ENCODE assay signal across 8 cellular contexts in genomic region chr1:1782399-1783221, GRCh38. TPM values are rescaled to one million over a fixed set of nuclear protein-coding genes. Genes with fewer than 3 reads are reported as not detected.
DNase-seq lines count a peak whose midpoint lies in the region; ATAC-seq, FAIRE-seq and TF ChIP-seq lines count a peak whose summit lies in the region.

No MANE protein-coding gene starts in this region.

- H2BK12ac ChIP-seq in H1 (ENCODE audit: low read depth, low read length) = peak overlapping the region; percentile 97

- H3K36me3 Mint-ChIP-seq in T-helper 1 cell treated with Interleukin-12 subunit alpha and Interleukin-12 subunit beta and Interleukin-4 antibody, amounts not matched to agents 30 μg/mL and 1 μg/mL, for 36 hours (ENCODE audit: low read depth) = peaks cover 23% of the 10 kb centered on the region

- no peak overlapping the region for H3K23ac ChIP-seq in H1 (ENCODE audit: insufficient read length)

- peaks cover 6% of the 10 kb centered on the region; the same call in 1 of the 2 replicates for H3K79me1 ChIP-seq in H1 (ENCODE audit: low read depth, low read length)

- no peak overlapping the region for H3K4me3 Mint-ChIP-seq in T-helper 1 cell treated with Interleukin-12 subunit alpha and Interleukin-12 subunit beta and Interleukin-4 antibody, amounts not matched to agents 30 μg/mL and 1 μg/mL, for 36 hours

- TF ChIP-seq CTCF in H1 (IDR thresholded peaks at IDR 0.05; ENCODE audit: control extremely low read depth in 1 of 3, insufficient read depth in 1 of 3, low read depth in 1 of 3, low read length in 3 of 3) (no peak), mucosa of descending colon (IDR thresholded peaks at IDR 0.05) (no peak)

- peak overlapping the region; percentile 5 for H3K56ac ChIP-seq in H1 (replicated peaks; ENCODE audit: insufficient read length, low read depth, low read length)

- peak overlapping the region; percentile 99; the same call in 1 of the 2 replicates for H2BK15ac ChIP-seq in H1 (ENCODE audit: low read length)

- peaks cover 4% of the 10 kb centered on the region; the same call in 1 of the 2 replicates for H3K27me3 ChIP-seq in HUES6 (ENCODE audit: control insufficient read depth, insufficient read depth, low read length)
- no peaks in the 10 kb centered on the region for H3K27me3 ChIP-seq in H1 (replicated peaks in 1 of 4; ENCODE audit: control insufficient read depth in 3 of 4, extremely low read depth in 1 of 4, insufficient read depth in 3 of 4, low read length in 3 of 4)

- FAIRE-seq in H1 (lab: Jason Lieb, UNC) = no peak

- peaks cover 0 to 4% of the 10 kb centered on the region in 2 experiments; a peak in 2 of 4 replicates for H3K79me2 ChIP-seq in H1 (ENCODE audit: control insufficient read depth in 1 of 2, insufficient read depth in 2 of 2, low read length in 2 of 2)

- H2AFZ ChIP-seq in H1 (ENCODE audit: low read length) = no peak overlapping the region

- peak overlapping the region; percentile 97 for H4K91ac ChIP-seq in H1 (replicated peaks; ENCODE audit: insufficient read length, low read length)

- H4K5ac ChIP-seq in H1 (ENCODE audit: insufficient read length, low read depth, low read length) = peak overlapping the region; percentile 70

- H3K4ac ChIP-seq in H1 (replicated peaks; ENCODE audit: insufficient read length, low read depth, low read length) = peak overlapping the region; percentile 97

- H3K27me3 Mint-ChIP-seq in T-helper 1 cell treated with Interleukin-12 subunit alpha and Interleukin-12 subunit beta and Interleukin-4 antibody, amounts not matched to agents 30 μg/mL and 1 μg/mL, for 36 hours (ENCODE audit: low read depth) = no peaks in the 10 kb centered on the region

- TF ChIP-seq EP300 in H1 (IDR thresholded peaks at IDR 0.05; ENCODE audit: borderline replicate concordance in 1 of 2, low read depth in 2 of 2, low read length in 2 of 2) = no peak

- DNase-seq in AG20443 (ENCODE audit: low spot score) = peak; percentile 76
- DNase-seq in H1 (ENCODE audit: low read depth in 1 of 2, low spot score in 2 of 2) = peak in 1 of 2 experiments; percentile 79
- peak; percentile 89 to 92 (median 90) for DNase-seq in mucosa of descending colon
- DNase-seq in foreskin melanocyte = no peak

- H4K20me1 ChIP-seq in H1 (replicated peaks in 1 of 2; ENCODE audit: control insufficient read depth in 1 of 2, insufficient read depth in 2 of 2, low read length in 2 of 2) = peaks cover 4 to 5% of the 10 kb centered on the region in 2 experiments

- no peak overlapping the region for H2BK20ac ChIP-seq in H1 (ENCODE audit: low read length)

- peaks cover 35% of the 10 kb centered on the region for H3K4me1 Mint-ChIP-seq in T-helper 1 cell treated with Interleukin-12 subunit alpha and Interleukin-12 subunit beta and Interleukin-4 antibody, amounts not matched to agents 30 μg/mL and 1 μg/mL, for 36 hours (ENCODE audit: low read depth)

- peak overlapping the region; percentile 24 for H2BK120ac ChIP-seq in H1 (replicated peaks; ENCODE audit: low read depth, low read length)

- peaks cover 12% of the 10 kb centered on the region for H3K23me2 ChIP-seq in H1 (ENCODE audit: low read depth, low read length)

- H3K4me3 ChIP-seq in HUES6 (ENCODE audit: low read depth, low read length) (peak overlapping the region; percentile 47), H1 (ENCODE audit: extremely low read depth in 1 of 4, insufficient read depth in 2 of 4, low read depth in 3 of 4, low read length in 4 of 4) (peak overlapping the region; percentile 23 to 54 (median 36); a peak in 7 of 8 replicates), mucosa of descending colon (no peak overlapping the region), urinary bladder (ENCODE audit: low read depth, low read length) (peak overlapping the region; percentile 3)

- H2BK5ac ChIP-seq in H1 (ENCODE audit: low read depth, low read length) = peak overlapping the region; percentile 90

- peaks cover 31% of the 10 kb centered on the region for H3K36me3 ChIP-seq in HUES6 (ENCODE audit: control insufficient read depth, insufficient read depth, low read length)
- peaks cover 16 to 27% (median 20%) of the 10 kb centered on the region in 4 experiments for H3K36me3 ChIP-seq in H1 (ENCODE audit: control insufficient read depth in 2 of 4, insufficient read depth in 4 of 4, low read length in 3 of 4)
- H3K36me3 ChIP-seq in mucosa of descending colon (ENCODE audit: low read depth) = no peaks in the 10 kb centered on the region
- no peaks in the 10 kb centered on the region for H3K36me3 ChIP-seq in urinary bladder (ENCODE audit: insufficient read depth)

- no peak overlapping the region for H3K14ac ChIP-seq in H1 (ENCODE audit: insufficient read length)

- peak overlapping the region; percentile 65 for H3K9ac ChIP-seq in HUES6 (ENCODE audit: low read length)
- H3K9ac ChIP-seq in H1 (replicated peaks in 1 of 4; ENCODE audit: extremely low read depth in 1 of 4, low read depth in 3 of 4, low read length in 3 of 4) = peak overlapping the region in 2 of 4 experiments; percentile 28 to 55; a peak in 3 of 7 replicates

- no peak for TF ChIP-seq RAD21 in H1 (IDR thresholded peaks at IDR 0.05 in 1 of 2, conservative IDR thresholded peaks at IDR 0.05 in 1 of 2; ENCODE audit: low read depth in 2 of 2, low read length in 2 of 2)

- peak overlapping the region; percentile 67 for H3K27ac Mint-ChIP-seq in T-helper 1 cell treated with Interleukin-12 subunit alpha and Interleukin-12 subunit beta and Interleukin-4 antibody, amounts not matched to agents 30 μg/mL and 1 μg/mL, for 36 hours

- POLR2A ChIA-PET in H1 (lab: Charles Lee; ENCODE audit: partially characterized antibody) = interaction anchor here (0.7 to 2.4 kb wide), 13 partner anchors 9 to 136 kb away, joined by 3 to 10 read pairs (median 4); partner anchors contain the start of gene TMEM52

- H3K4me1 ChIP-seq in HUES6 (ENCODE audit: control insufficient read depth, insufficient read depth, low read length) = peaks cover 40% of the 10 kb centered on the region
- H3K4me1 ChIP-seq in H1 (replicated peaks in 1 of 4; ENCODE audit: control insufficient read depth in 3 of 4, insufficient read depth in 4 of 4, low read length in 3 of 4) = peaks cover 0 to 40% (median 30%) of the 10 kb centered on the region in 4 experiments; a peak in 6 of 7 replicates
- peaks cover 44% of the 10 kb centered on the region for H3K4me1 ChIP-seq in mucosa of descending colon (ENCODE audit: low read depth)
- H3K4me1 ChIP-seq in urinary bladder (ENCODE audit: insufficient read depth) = no peaks in the 10 kb centered on the region

- H3K9me3 ChIP-seq in HUES6 (ENCODE audit: control insufficient read depth, insufficient read depth, low read depth, low read length) = no peaks in the 10 kb centered on the region
- H3K9me3 ChIP-seq in H1 (ENCODE audit: insufficient read depth in 2 of 2, low read depth in 1 of 2, low read length in 1 of 2) = no peaks in the 10 kb centered on the region
- no peaks in the 10 kb centered on the region for H3K9me3 ChIP-seq in mucosa of descending colon

- H3K18ac ChIP-seq in H1 (ENCODE audit: extremely low read depth, low read length) = peak overlapping the region; percentile 93

- intact Hi-C loops in mucosa of descending colon (cut with DNase I, micrococcal nuclease) = loop anchor here in 1 of 2 donors (10.0 kb wide), 1 partner anchor 122 kb away; no protein-coding TSS in a partner anchor

- H4K8ac ChIP-seq in H1 (ENCODE audit: extremely low read depth, insufficient read depth, low read length) = peak overlapping the region; percentile 90

- peak overlapping the region; percentile 96; the same call in 1 of the 2 replicates for H2AK5ac ChIP-seq in H1 (ENCODE audit: low read depth, low read length)

- TF ChIP-seq POLR2A in H1 (IDR thresholded peaks at IDR 0.05; ENCODE audit: control extremely low read depth in 1 of 2, low read depth in 2 of 2, low read length in 2 of 2) = peak in 1 of 2 experiments; percentile 51; a peak in 1 of 3 replicates

- WGBS in H1 (ENCODE audit: extremely low coverage in 1 of 2, insufficient coverage in 1 of 2, insufficient read length in 1 of 2, insufficient replicate concordance in 2 of 2, low coverage in 1 of 2, low lambda C conversion rate in 2 of 2, missing lambda C conversion rate in 1 of 2), 2 experiments = 13% methylated on average over 36 of the region's 36 CpGs; no CpG with 5 or more reads in 1 of the 2 experiments
- WGBS in urinary bladder = 4% methylated on average over 36 of the region's 36 CpGs

- H3K9me3 Mint-ChIP-seq in T-helper 1 cell treated with Interleukin-12 subunit alpha and Interleukin-12 subunit beta and Interleukin-4 antibody, amounts not matched to agents 30 μg/mL and 1 μg/mL, for 36 hours = no peaks in the 10 kb centered on the region

- H3K4me2 ChIP-seq in H1 (ENCODE audit: insufficient read depth in 1 of 2, low read depth in 2 of 2, low read length in 2 of 2) = peak overlapping the region; percentile 73 to 95

- CTCF ChIA-PET in H1 (lab: Charles Lee; ENCODE audit: partially characterized antibody) = interaction anchor here (0.7 to 1.5 kb wide), 3 partner anchors 13 to 132 kb away, joined by 3 to 9 read pairs (median 6); partner anchors contain the start of gene CALML6

- ATAC-seq in mucosa of descending colon (peak; percentile 72), GM19467 (IDR thresholded peaks at IDR 0.05; ENCODE audit: unreplicated experiment) (no peak)

- H3K27ac ChIP-seq in HUES6 (ENCODE audit: low read depth, low read length) (peak overlapping the region; percentile 26), H1 (ENCODE audit: low read depth, low read length) (peak overlapping the region; percentile 37; the same call in 1 of the 2 replicates), urinary bladder (ENCODE audit: low read depth) (peak overlapping the region; percentile 66)

RNA-seq across cellular contexts. Expression of gene NADK, which starts 4.3 kb away (rescaled TPM):
- total RNA-seq in H1 (2021; fragmentation: NEBNext Ultra II Directional; extraction: Animal tissue kit (Norgen Biotek cat#: 25700)) = 80.1 and 89.7 TPM in 2 replicates
- polyA plus RNA-seq in H1 (2011; rRNA removed) = 78.0 and 105 TPM in 2 replicates
- 93.5 TPM for polyA plus RNA-seq in H1 (2011; cell fraction: cytosol; rRNA removed)
- polyA plus RNA-seq in H1 (2011; cell fraction: nucleus; rRNA removed) = 230 TPM
- polyA plus RNA-seq in H1 (2012, experiment 1 of 2) = 68.6 to 97.3 TPM (median 83.2 TPM) in 4 replicates
- polyA plus RNA-seq in H1 (2012, experiment 2 of 2) = 59.0 TPM
- 44.9 TPM for polyA plus RNA-seq in H1 (2013, experiment 1 of 2)
- polyA plus RNA-seq in H1 (2013, experiment 2 of 2) = 41.0 TPM
- polyA minus RNA-seq in H1 (2011; rRNA and poly(A)+ RNA removed) = 37.6 and 56.0 TPM in 2 replicates
- 57.0 TPM for polyA minus RNA-seq in H1 (2011; cell fraction: cytosol; rRNA and poly(A)+ RNA removed)
- 65.2 TPM for polyA minus RNA-seq in H1 (2011; cell fraction: nucleus; rRNA and poly(A)+ RNA removed)
- total RNA-seq in mucosa of descending colon = 100 to 1,000 TPM; 116 to 160 (median 129) TPM
- 28.0 TPM for total RNA-seq in urinary bladder
- 57.9 TPM for polyA plus RNA-seq in urinary bladder

RNA-seq across cellular contexts. Expression of gene CDK11A, which starts 58.5 kb away (rescaled TPM):
- total RNA-seq in H1 (2021; fragmentation: NEBNext Ultra II Directional; extraction: Animal tissue kit (Norgen Biotek cat#: 25700)) = 45.6 and 45.7 TPM in 2 replicates
- polyA plus RNA-seq in H1 (2011; rRNA removed) = 15.0 and 38.8 TPM in 2 replicates
- 15.5 TPM for polyA plus RNA-seq in H1 (2011; cell fraction: cytosol; rRNA removed)
- polyA plus RNA-seq in H1 (2011; cell fraction: nucleus; rRNA removed) = 150 TPM
- 40.9 to 51.5 TPM (median 46.7 TPM) in 4 replicates for polyA plus RNA-seq in H1 (2012, experiment 1 of 2)
- polyA plus RNA-seq in H1 (2012, experiment 2 of 2) = 15.0 TPM
- polyA plus RNA-seq in H1 (2013, experiment 1 of 2) = 33.1 TPM
- 28.8 TPM for polyA plus RNA-seq in H1 (2013, experiment 2 of 2)
- 5.0 and 9.8 TPM in 2 replicates for polyA minus RNA-seq in H1 (2011; rRNA and poly(A)+ RNA removed)
- 72.5 TPM for polyA minus RNA-seq in H1 (2011; cell fraction: cytosol; rRNA and poly(A)+ RNA removed)
- polyA minus RNA-seq in H1 (2011; cell fraction: nucleus; rRNA and poly(A)+ RNA removed) = 26.2 TPM
- total RNA-seq in mucosa of descending colon = 10 to 100 TPM; 67.1 to 91.0 (median 83.5) TPM
- total RNA-seq in urinary bladder = 15.2 TPM
- polyA plus RNA-seq in urinary bladder = 20.2 TPM
